Comparison of ENCODE assay signal across 12 cellular contexts in genomic region chrX:67604979-67605703, GRCh38.
A peak's percentile ranks its signal among the peaks of the same experiment; 100 is the strongest.
DNase-seq lines count a peak whose midpoint lies in the region; ATAC-seq, FAIRE-seq and TF ChIP-seq lines count a peak whose summit lies in the region.
"Had no signal": no experiment of that assay in that cellular context is flagged by ENCODE, and none has a peak within 500 bp of the region (broad histone marks: within the 10 kb centered on the region; RNA-seq: fewer than 3 reads in every experiment).

No MANE protein-coding gene starts in this region.

- no peak for DNase-seq in right lobe of liver
- DNase-seq in HepG2 (ENCODE audit: low spot score), result no peak
- DNase-seq in SJSA1 (ENCODE audit: low read depth in 1 of 2, low spot score in 2 of 2), result peak; percentile 80 to 90
- DNase-seq in left cardiac atrium, result no peak
- DNase-seq in NCI-H1417 (lab: John Stamatoyannopoulos, UW), result no peak
- DNase-seq in activated naive CD4-positive, alpha-beta T cell (lab: John Stamatoyannopoulos, UW), result no peak
- no peak for DNase-seq in activated T-cell treated with anti-CD3 and anti-CD28 coated beads, Interleukin-2, amount 50 U/mL, for 4 hours
- DNase-seq: activated T-cell treated with anti-CD3 and anti-CD28 coated beads, Interleukin-2, amount 50 U/mL, for 72 hours; C1 segment of cervical spinal cord; heart right ventricle; SHP77 treated with DMSO at 0.1 percent for 48 hours had no signal

- H3K9ac ChIP-seq in HepG2 (ENCODE audit: insufficient read depth, low read depth, low read length), result no peak overlapping the region

- H3K4me3 ChIP-seq in right lobe of liver (no peak overlapping the region), HepG2 (replicated peaks in 1 of 3; ENCODE audit: insufficient read depth in 1 of 3, low read depth in 2 of 3, low read length in 3 of 3) (no peak overlapping the region), SJSA1 (no peak overlapping the region)
- H3K4me3 ChIP-seq: heart right ventricle had no signal

- peak in 3 of 4 donors; percentile 12 to 85 (median 34) for ATAC-seq in right lobe of liver
- ATAC-seq in HepG2, result no peak
- peak; percentile 24 to 38 for ATAC-seq in left cardiac atrium
- no peak for ATAC-seq in HG02852 (IDR thresholded peaks at IDR 0.05; ENCODE audit: unreplicated experiment)
- ATAC-seq in activated T-cell treated with anti-CD3 and anti-CD28 coated beads, Interleukin-2, amount 50 U/mL, for 4 hours, result no peak
- ATAC-seq: activated T-cell treated with anti-CD3 and anti-CD28 coated beads, Interleukin-2, amount 50 U/mL, for 72 hours had no signal

- TF ChIP-seq CTCF in right lobe of liver (IDR thresholded peaks at IDR 0.05) (no peak), HepG2 (CRISPR knock-in tag; IDR thresholded peaks at IDR 0.05) (no peak)

- H3K4me1 ChIP-seq in right lobe of liver, result no peaks in the 10 kb centered on the region
- no peaks in the 10 kb centered on the region for H3K4me1 ChIP-seq in HepG2 (ENCODE audit: insufficient read depth, low read length)
- H3K4me1 ChIP-seq in SJSA1 (replicated peaks), result peaks cover 71% of the 10 kb centered on the region

- no peak overlapping the region for H3K4me3 Mint-ChIP-seq in activated T-cell treated with anti-CD3 and anti-CD28 coated beads, Interleukin-2, amount 50 U/mL, for 4 hours
- H3K4me3 Mint-ChIP-seq: activated T-cell treated with anti-CD3 and anti-CD28 coated beads, Interleukin-2, amount 50 U/mL, for 72 hours had no signal

- intact Hi-C loops in right lobe of liver (cut with DNase I), result no loop called here
- intact Hi-C loops in HepG2 (cut with micrococcal nuclease; ENCODE audit: unreplicated experiment), result no loop called here
- intact Hi-C loops in left cardiac atrium (cut with DNase I), result no loop called here

- H3K4me1 Mint-ChIP-seq in activated T-cell treated with anti-CD3 and anti-CD28 coated beads, Interleukin-2, amount 50 U/mL, for 4 hours (ENCODE audit: low read depth), result no peaks in the 10 kb centered on the region

- H3K4me2 ChIP-seq in HepG2 (ENCODE audit: low read depth, low read length), result no peak overlapping the region

- no peaks in the 10 kb centered on the region for H3K79me2 ChIP-seq in HepG2 (ENCODE audit: insufficient read depth, low read length)

- H3K9me3 Mint-ChIP-seq in activated T-cell treated with anti-CD3 and anti-CD28 coated beads, Interleukin-2, amount 50 U/mL, for 4 hours, result no peaks in the 10 kb centered on the region
- H3K9me3 Mint-ChIP-seq: activated T-cell treated with anti-CD3 and anti-CD28 coated beads, Interleukin-2, amount 50 U/mL, for 72 hours had no signal

- H3K36me3 Mint-ChIP-seq in activated T-cell treated with anti-CD3 and anti-CD28 coated beads, Interleukin-2, amount 50 U/mL, for 4 hours (ENCODE audit: insufficient read depth), result no peaks in the 10 kb centered on the region

- H3K36me3 ChIP-seq in right lobe of liver (no peaks in the 10 kb centered on the region), HepG2 (replicated peaks in 1 of 2; ENCODE audit: control insufficient read depth in 1 of 2, insufficient read depth in 2 of 2, low read length in 2 of 2) (no peaks in the 10 kb centered on the region), SJSA1 (no peaks in the 10 kb centered on the region)
- H3K36me3 ChIP-seq: heart right ventricle had no signal

- TF ChIP-seq POLR2A in right lobe of liver (IDR thresholded peaks at IDR 0.05) (no peak), HepG2 (IDR thresholded peaks at IDR 0.05; ENCODE audit: insufficient read depth in 1 of 2, low read depth in 2 of 2, low read length in 2 of 2) (no peak)

- H4K20me1 ChIP-seq in HepG2 (ENCODE audit: insufficient read depth, low read length), result no peaks in the 10 kb centered on the region

- no peaks in the 10 kb centered on the region for H3K27me3 ChIP-seq in right lobe of liver
- no peaks in the 10 kb centered on the region for H3K27me3 ChIP-seq in HepG2 (ENCODE audit: control insufficient read depth in 1 of 2, insufficient read depth in 2 of 2, low read length in 2 of 2)
- no peaks in the 10 kb centered on the region for H3K27me3 ChIP-seq in SJSA1 (replicated peaks)

- no peak overlapping the region for H2AFZ ChIP-seq in HepG2 (ENCODE audit: low read length)

- no peaks in the 10 kb centered on the region for H3K27me3 Mint-ChIP-seq in activated T-cell treated with anti-CD3 and anti-CD28 coated beads, Interleukin-2, amount 50 U/mL, for 4 hours (ENCODE audit: low read depth)

- no peak for FAIRE-seq in HepG2 (lab: Jason Lieb, UNC)

- H3K9me3 ChIP-seq in right lobe of liver (no peaks in the 10 kb centered on the region), HepG2 (ENCODE audit: low read length) (peaks cover 17% of the 10 kb centered on the region), SJSA1 (replicated peaks) (no peaks in the 10 kb centered on the region)
- H3K9me3 ChIP-seq: heart right ventricle had no signal

- 38% methylated on average over 3 of the region's 3 CpGs for WGBS in right lobe of liver (ENCODE audit: insufficient coverage, low coverage, low lambda C conversion rate, missing lambda C conversion rate)
- 61% methylated on average over 3 of the region's 3 CpGs for WGBS in HepG2 (ENCODE audit: low lambda C conversion rate)

- in situ Hi-C loops in HepG2 (cut with HindIII; ENCODE audit: extremely low pct_ligation_motif_present, low pct_unique_long_range_greater_than_20kb), result no loop called here

- CTCF ChIA-PET in HepG2 (lab: Yijun Ruan, JAX; ENCODE audit: low intra/inter-chr PET ratio, low total read pairs), result no interaction called here

- POLR2A ChIA-PET in HepG2 (lab: Yijun Ruan, JAX), result no interaction called here

- TF ChIP-seq EP300 in HepG2 (IDR thresholded peaks at IDR 0.05; ENCODE audit: low read depth in 2 of 2, low read length in 2 of 2) (no peak), HepG2 (CRISPR knock-in tag; IDR thresholded peaks at IDR 0.05; ENCODE audit: borderline replicate concordance) (no peak)

- BruUV-seq in HepG2 (replicated peaks; lab: Mats Ljungman, UMichigan), result no TSS peak

- no peak for TF ChIP-seq RAD21 in HepG2 (CRISPR knock-in tag; IDR thresholded peaks at IDR 0.05)

- no peak overlapping the region for H3K27ac ChIP-seq in right lobe of liver
- no peak overlapping the region for H3K27ac ChIP-seq in HepG2 (ENCODE audit: extremely low read length, insufficient read depth, low read length)
- H3K27ac ChIP-seq in SJSA1, result peak overlapping the region; percentile 96
- H3K27ac ChIP-seq: heart right ventricle had no signal

TF ChIP-seq in HepG2, 621 proteins besides CTCF, POLR2A, EP300 and RAD21 (continues in another document):
- TF ChIP-seq GRHL1 (CRISPR knock-in tag; conservative IDR thresholded peaks at IDR 0.05) (no peak), ZGPAT (CRISPR knock-in tag; IDR thresholded peaks at IDR 0.05) (no peak), KDM3A (CRISPR knock-in tag; IDR thresholded peaks at IDR 0.05; ENCODE audit: low read depth) (no peak), POGZ (CRISPR knock-in tag; IDR thresholded peaks at IDR 0.05) (no peak), MXI1 (IDR thresholded peaks at IDR 0.05; ENCODE audit: borderline replicate concordance, low read depth, low read length) (no peak), PLSCR1 (CRISPR knock-in tag; IDR thresholded peaks at IDR 0.05; ENCODE audit: borderline replicate concordance) (no peak), PRDM4 (CRISPR knock-in tag; IDR thresholded peaks at IDR 0.05; ENCODE audit: borderline replicate concordance) (no peak)

Comparison
In these comparisons a context has a peak if more than half of its experiments do, and no peak if none do; other contexts are left out.
1. ATAC-seq: peak in right lobe of liver (3 of 4) and left cardiac atrium (2 of 2); none in HepG2 (single experiment), HG02852 (single experiment) and activated T-cell treated with anti-CD3 and anti-CD28 coated beads, Interleukin-2, amount 50 U/mL, for 4 hours (0 of 2).
2. DNase-seq: peak in SJSA1 (2 of 2); none in right lobe of liver (0 of 3), HepG2 (single experiment), left cardiac atrium (single experiment), NCI-H1417 (0 of 3), activated naive CD4-positive, alpha-beta T cell (0 of 4) and activated T-cell treated with anti-CD3 and anti-CD28 coated beads, Interleukin-2, amount 50 U/mL, for 4 hours (single experiment).